ENCODE assay signal across 14 cellular contexts in genomic region chr4:72857787-72858186, GRCh38.
DNase-seq lines count a peak whose midpoint lies in the region; ATAC-seq, FAIRE-seq and TF ChIP-seq lines count a peak whose summit lies in the region.
"Had no signal": no experiment of that assay in that cellular context is flagged by ENCODE, and none has a peak within 500 bp of the region (broad histone marks: within the 10 kb centered on the region; RNA-seq: fewer than 3 reads in every experiment).

No MANE protein-coding gene starts in this region.

- no peaks in the 10 kb centered on the region for H3K79me2 ChIP-seq in osteoblast (ENCODE audit: insufficient read depth, low read length)

- H3K27ac ChIP-seq in osteoblast (ENCODE audit: low read depth, low read length) = no peak overlapping the region
- H3K27ac ChIP-seq: BLaER1 had no signal

- H3K4me2 ChIP-seq in osteoblast (ENCODE audit: insufficient read depth, low read length) = peak overlapping the region; percentile 52
- H3K4me2 ChIP-seq: BLaER1 had no signal

- H4K20me1 ChIP-seq in osteoblast (ENCODE audit: insufficient read depth, low read length) = no peaks in the 10 kb centered on the region
- H4K20me1 ChIP-seq: BLaER1 had no signal

- H3K4me3 ChIP-seq in fibroblast of mammary gland (ENCODE audit: control insufficient read depth, low read depth, low read length) (no peak overlapping the region), osteoblast (ENCODE audit: insufficient read depth, low read length) (no peak overlapping the region)
- H3K4me3 ChIP-seq: BLaER1 had no signal

- no peak for ATAC-seq in HG02970 (IDR thresholded peaks at IDR 0.05; ENCODE audit: low FRiP score, unreplicated experiment)
- ATAC-seq in GM21737 (IDR thresholded peaks at IDR 0.05; ENCODE audit: unreplicated experiment) = no peak
- ATAC-seq: HCT116 had no signal

- DNase-seq in EL = peak; percentile 30
- DNase-seq in RCC 7860 (ENCODE audit: low spot score) = peak; percentile 7
- peak; percentile 18 for DNase-seq in fibroblast of mammary gland (ENCODE audit: low read depth)
- DNase-seq in osteoblast (ENCODE audit: insufficient read length, low spot score, missing footprints) = no peak
- no peak for DNase-seq in inferior parietal cortex (ENCODE audit: extremely low spot score)
- DNase-seq: NCI-H1048, NCI-H146, NCI-H2081 treated with DMSO at 0.1 percent for 48 hours, NCI-H526, RPMI8226 had no signal

- no peaks in the 10 kb centered on the region for H3K9me3 ChIP-seq in osteoblast (ENCODE audit: low read depth, low read length)
- H3K9me3 ChIP-seq: BLaER1 had no signal

- no peak overlapping the region for H2AFZ ChIP-seq in osteoblast (ENCODE audit: low read length)

- no peaks in the 10 kb centered on the region for H3K27me3 ChIP-seq in osteoblast (ENCODE audit: insufficient read depth, low read length)
- H3K27me3 ChIP-seq: BLaER1 had no signal

- no peak for FAIRE-seq in RCC 7860 (lab: Jason Lieb, UNC)

- no peak for TF ChIP-seq CTCF in fibroblast of mammary gland (conservative IDR thresholded peaks at IDR 0.05; ENCODE audit: control insufficient read depth, insufficient read depth, low read depth, low read length)
- no peak for TF ChIP-seq CTCF in osteoblast (IDR thresholded peaks at IDR 0.05; ENCODE audit: extremely low read depth, low read depth, low read length)

- no peaks in the 10 kb centered on the region for H3K36me3 ChIP-seq in osteoblast (ENCODE audit: insufficient read depth, low read length)
- H3K36me3 ChIP-seq: BLaER1 had no signal

- peaks cover 12% of the 10 kb centered on the region for H3K4me1 ChIP-seq in osteoblast (ENCODE audit: insufficient read depth, low read length)
- H3K4me1 ChIP-seq: BLaER1 had no signal

Comparison
In these comparisons a context has a peak if more than half of its experiments do, and no peak if none do; other contexts are left out.
1. DNase-seq: peak in EL (single experiment), RCC 7860 (single experiment) and fibroblast of mammary gland (single experiment); none in osteoblast (single experiment) and inferior parietal cortex (single experiment).